In genomic region chr15:91357527-91357926, GRCh38 we compare ENCODE assay signal across 39 cellular contexts.
"Had no signal": no experiment of that assay in that cellular context is flagged by ENCODE, and none has a peak within 500 bp of the region (broad histone marks: within the 10 kb centered on the region; RNA-seq: fewer than 3 reads in every experiment).

No MANE protein-coding gene starts in this region.

- H3K36me3 Mint-ChIP-seq: activated naive CD4-positive, alpha-beta T cell treated with anti-CD3 and anti-CD28 coated beads, Interleukin-2, amount 50 U/mL, for 24 hours; activated naive CD4-positive, alpha-beta T cell treated with anti-CD3 and anti-CD28 coated beads, Interleukin-2, amount 50 U/mL, for 72 hours; activated naive CD8-positive, alpha-beta T cell; brain had no signal

- ATAC-seq: activated naive CD4-positive, alpha-beta T cell treated with anti-CD3 and anti-CD28 coated beads, Interleukin-2, amount 50 U/mL, for 72 hours; activated naive CD8-positive, alpha-beta T cell treated with anti-CD3 and anti-CD28 coated beads, Interleukin-2, amount 50 U/mL, for 24 hours; activated T-cell treated with anti-CD3 and anti-CD28 coated beads, Interleukin-2, amount 50 U/mL, for 4 hours; activated T-cell treated with anti-CD3 and anti-CD28 coated beads, Interleukin-2, amount 50 U/mL, for 72 hours; activated T-helper 17 cell treated with anti-CD3 and anti-CD28 coated beads, Interleukin-2, amount 50 U/mL, for 72 hours; body of pancreas had no signal

- DNase-seq: activated effector memory CD4-positive, alpha-beta T cell treated with anti-CD3 and anti-CD28 coated beads, Interleukin-2, amount 50 U/mL, for 16 hours; activated effector memory CD4-positive, alpha-beta T cell treated with Interleukin-2 at 50 U/mL for 16 hours; activated gamma-delta T cell; activated gamma-delta T cell treated with Interleukin-2 at 50 U/mL for 16 hours; activated naive CD4-positive, alpha-beta T cell; activated naive CD4-positive, alpha-beta T cell treated with anti-CD3 and anti-CD28 coated beads for 36 hours; activated naive CD4-positive, alpha-beta T cell treated with anti-CD3 and anti-CD28 coated beads, Interleukin-2, amount 10 ng/mL, durations not matched to agents 7 days and 5 days; activated naive CD4-positive, alpha-beta T cell treated with anti-CD3 and anti-CD28 coated beads, Interleukin-2, amount 50 U/mL, for 16 hours; activated naive CD4-positive, alpha-beta T cell treated with Interleukin-2 at 50 U/mL for 16 hours; activated naive CD8-positive, alpha-beta T cell treated with anti-CD3 and anti-CD28 coated beads, Interleukin-2, amount 50 U/mL, for 24 hours; activated T-cell treated with anti-CD3 and anti-CD28 coated beads for 4 hours; activated T-cell treated with anti-CD3 and anti-CD28 coated beads, Interleukin-2, amount 50 U/mL, for 1 hour; activated T-cell treated with anti-CD3 and anti-CD28 coated beads, Interleukin-2, amount 50 U/mL, for 24 hours; activated T-cell treated with anti-CD3 and anti-CD28 coated beads, Interleukin-2, amount 50 U/mL, for 4 hours; activated T-cell treated with anti-CD3 and anti-CD28 coated beads, Interleukin-2, amount 50 U/mL, for 48 hours; activated T-cell treated with anti-CD3 and anti-CD28 coated beads, Interleukin-2, amount 50 U/mL, for 72 hours; adrenal gland; amniotic stem cell; amygdala; anterior cingulate cortex; aorta; body of pancreas; brain microvascular endothelial cell; caudate nucleus; central memory CD4-positive, alpha-beta T cell; cerebellar nuclear complex had no signal

- H3K36me3 ChIP-seq: adrenal gland, ascending aorta, brain microvascular endothelial cell, breast epithelium, cardiac muscle cell had no signal

- H3K4me3 ChIP-seq: adrenal gland, ascending aorta, body of pancreas, breast epithelium, cardiac muscle cell had no signal

- H3K4me1 Mint-ChIP-seq: activated naive CD8-positive, alpha-beta T cell treated with anti-CD3 and anti-CD28 coated beads, Interleukin-2, amount 50 U/mL, for 24 hours; activated T-helper 17 cell treated with anti-CD3 and anti-CD28 coated beads, Interleukin-2, amount 50 U/mL, for 72 hours had no signal

- H3K4me1 ChIP-seq: adrenal gland, ascending aorta, body of pancreas, breast epithelium had no signal

- FAIRE-seq: astrocyte, bronchial epithelial cell had no signal

- H3K9me3 ChIP-seq: adrenal gland, ascending aorta, body of pancreas, breast epithelium had no signal

- H3K27ac Mint-ChIP-seq: activated naive CD4-positive, alpha-beta T cell treated with anti-CD3 and anti-CD28 coated beads for 36 hours; activated naive CD4-positive, alpha-beta T cell treated with anti-CD3 and anti-CD28 coated beads, Interleukin-2, amount 10 ng/mL, durations not matched to agents 7 days and 5 days; activated naive CD4-positive, alpha-beta T cell treated with anti-CD3 and anti-CD28 coated beads, Interleukin-2, amount 50 U/mL, for 24 hours; activated naive CD4-positive, alpha-beta T cell treated with anti-CD3 and anti-CD28 coated beads, Interleukin-2, amount 50 U/mL, for 72 hours; activated naive CD8-positive, alpha-beta T cell; activated naive CD8-positive, alpha-beta T cell treated with anti-CD3 and anti-CD28 coated beads, Interleukin-2, amount 50 U/mL, for 24 hours; activated T-cell treated with anti-CD3 and anti-CD28 coated beads, Interleukin-2, amount 50 U/mL, for 24 hours; activated T-cell treated with anti-CD3 and anti-CD28 coated beads, Interleukin-2, amount 50 U/mL, for 72 hours; activated T-helper 1 cell treated with anti-CD3 and anti-CD28 coated beads, Interleukin-12 subunit alpha, Interleukin-12 subunit beta, Interleukin-2, Interleukin-4 antibody, amounts not matched to agents 30 ng/mL and 10 ng/mL and 1 ng/mL, durations not matched to agents 14 hours and 24 hours and 36 hours; activated T-helper 17 cell treated with anti-CD3 and anti-CD28 coated beads, Interleukin-2, amount 50 U/mL, for 72 hours; activated T-helper 2 cell treated with anti-CD3 and anti-CD28 coated beads, Interferon-gamma antibody, Interleukin-2, Interleukin-4, amounts not matched to agents 10 μg/mL and 5 μg/mL and 100 μg/mL, durations not matched to agents 14 hours and 24 hours and 36 hours; brain had no signal

- H3K27me3 ChIP-seq: adrenal gland, ascending aorta, body of pancreas, brain microvascular endothelial cell, breast epithelium, cardiac muscle cell had no signal

- H3K4me3 Mint-ChIP-seq: activated naive CD4-positive, alpha-beta T cell treated with anti-CD3 and anti-CD28 coated beads for 36 hours; activated naive CD4-positive, alpha-beta T cell treated with anti-CD3 and anti-CD28 coated beads, Interleukin-2, amount 10 ng/mL, durations not matched to agents 7 days and 5 days; activated naive CD4-positive, alpha-beta T cell treated with anti-CD3 and anti-CD28 coated beads, Interleukin-2, amount 50 U/mL, for 24 hours; activated naive CD8-positive, alpha-beta T cell; activated naive CD8-positive, alpha-beta T cell treated with anti-CD3 and anti-CD28 coated beads, Interleukin-2, amount 50 U/mL, for 24 hours; activated T-cell treated with anti-CD3 and anti-CD28 coated beads, Interleukin-2, amount 50 U/mL, for 24 hours; activated T-cell treated with anti-CD3 and anti-CD28 coated beads, Interleukin-2, amount 50 U/mL, for 4 hours; activated T-cell treated with anti-CD3 and anti-CD28 coated beads, Interleukin-2, amount 50 U/mL, for 72 hours; activated T-helper 1 cell treated with anti-CD3 and anti-CD28 coated beads, Interleukin-12 subunit alpha, Interleukin-12 subunit beta, Interleukin-2, Interleukin-4 antibody, amounts not matched to agents 30 ng/mL and 10 ng/mL and 1 ng/mL, durations not matched to agents 14 hours and 24 hours and 36 hours; activated T-helper 17 cell treated with anti-CD3 and anti-CD28 coated beads, Interleukin-2, amount 50 U/mL, for 72 hours; brain; central memory CD8-positive, alpha-beta T cell had no signal

- H3K9me3 Mint-ChIP-seq: activated naive CD4-positive, alpha-beta T cell treated with anti-CD3 and anti-CD28 coated beads for 36 hours; activated naive CD4-positive, alpha-beta T cell treated with anti-CD3 and anti-CD28 coated beads, Interleukin-2, amount 50 U/mL, for 24 hours; activated naive CD8-positive, alpha-beta T cell treated with anti-CD3 and anti-CD28 coated beads, Interleukin-2, amount 50 U/mL, for 24 hours; activated T-cell treated with anti-CD3 and anti-CD28 coated beads, Interleukin-2, amount 50 U/mL, for 24 hours; activated T-cell treated with anti-CD3 and anti-CD28 coated beads, Interleukin-2, amount 50 U/mL, for 72 hours; activated T-helper 1 cell treated with anti-CD3 and anti-CD28 coated beads, Interleukin-12 subunit alpha, Interleukin-12 subunit beta, Interleukin-2, Interleukin-4 antibody, amounts not matched to agents 30 ng/mL and 10 ng/mL and 1 ng/mL, durations not matched to agents 14 hours and 24 hours and 36 hours; activated T-helper 17 cell treated with anti-CD3 and anti-CD28 coated beads, Interleukin-2, amount 50 U/mL, for 72 hours; activated T-helper 2 cell treated with anti-CD3 and anti-CD28 coated beads, Interferon-gamma antibody, Interleukin-2, Interleukin-4, amounts not matched to agents 10 μg/mL and 5 μg/mL and 100 μg/mL, durations not matched to agents 14 hours and 24 hours and 36 hours; central memory CD8-positive, alpha-beta T cell had no signal

- H3K27me3 Mint-ChIP-seq: activated naive CD4-positive, alpha-beta T cell treated with anti-CD3 and anti-CD28 coated beads, Interleukin-2, amount 50 U/mL, for 24 hours; activated naive CD8-positive, alpha-beta T cell; activated naive CD8-positive, alpha-beta T cell treated with anti-CD3 and anti-CD28 coated beads, Interleukin-2, amount 50 U/mL, for 24 hours; activated T-cell treated with anti-CD3 and anti-CD28 coated beads, Interleukin-2, amount 50 U/mL, for 24 hours; brain had no signal

- H3K27ac ChIP-seq: adrenal gland, ascending aorta, body of pancreas, brain microvascular endothelial cell, breast epithelium, cardiac muscle cell had no signal
